1 cellular context compared by ENCODE assay signal in the genomic region with DNA sequence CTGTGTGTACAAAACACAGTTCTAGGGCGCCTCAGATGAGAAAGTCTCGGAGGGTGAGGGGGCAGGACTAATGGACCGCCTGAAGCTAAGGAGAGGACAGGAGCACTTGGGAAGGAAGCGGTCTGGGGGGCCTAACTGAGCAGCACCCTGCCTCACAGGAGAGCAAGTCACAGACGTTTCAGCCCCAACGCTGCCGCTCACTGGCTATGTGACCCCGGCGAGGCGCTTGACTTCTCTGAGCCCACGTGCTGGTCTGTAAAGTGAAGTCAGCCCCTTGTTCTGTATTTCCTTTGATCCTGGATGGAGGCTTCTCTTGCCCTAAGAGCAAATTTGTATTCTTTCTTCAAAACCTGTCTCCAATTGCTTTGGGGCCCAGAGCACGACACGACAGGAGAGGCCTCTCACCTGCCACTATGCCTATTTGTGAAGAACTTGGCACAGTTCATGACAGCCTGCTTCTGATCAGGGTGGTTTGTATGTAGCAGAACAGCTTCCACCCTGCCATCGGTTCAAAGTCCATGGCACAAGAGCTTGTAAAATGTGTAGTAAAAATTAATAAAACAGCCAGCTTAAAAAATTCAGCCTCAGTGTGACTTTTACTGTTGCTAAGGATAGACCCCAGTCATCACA.
TF ChIP-seq lines count a peak whose summit lies in the region.

No MANE protein-coding gene starts in this region.

TF ChIP-seq in H1, 55 proteins besides CTCF, POLR2A, EP300 and RAD21:
- no peak for TF ChIP-seq TAF7 (optimal IDR thresholded peaks at IDR 0.05; ENCODE audit: borderline replicate concordance, low read depth, low read length)
- no peak for TF ChIP-seq TCF12 (IDR thresholded peaks at IDR 0.05; ENCODE audit: low read depth, low read length)
- TF ChIP-seq, protein P1, sequence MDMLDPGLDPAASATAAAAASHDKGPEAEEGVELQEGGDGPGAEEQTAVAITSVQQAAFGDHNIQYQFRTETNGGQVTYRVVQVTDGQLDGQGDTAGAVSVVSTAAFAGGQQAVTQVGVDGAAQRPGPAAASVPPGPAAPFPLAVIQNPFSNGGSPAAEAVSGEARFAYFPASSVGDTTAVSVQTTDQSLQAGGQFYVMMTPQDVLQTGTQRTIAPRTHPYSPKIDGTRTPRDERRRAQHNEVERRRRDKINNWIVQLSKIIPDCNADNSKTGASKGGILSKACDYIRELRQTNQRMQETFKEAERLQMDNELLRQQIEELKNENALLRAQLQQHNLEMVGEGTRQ (IDR thresholded peaks at IDR 0.05; ENCODE audit: low read length), result no peak
- TF ChIP-seq CHD1 (IDR thresholded peaks at IDR 0.05; ENCODE audit: low read depth, low read length), result no peak
- TF ChIP-seq CTBP2 (IDR thresholded peaks at IDR 0.05; ENCODE audit: borderline replicate concordance, insufficient read depth, insufficient read length, low read length), result no peak
- no peak for TF ChIP-seq NRF1 (IDR thresholded peaks at IDR 0.05; ENCODE audit: low read depth, low read length)
- no peak for TF ChIP-seq SIX5 (IDR thresholded peaks at IDR 0.05; ENCODE audit: low read depth, low read length)
- no peak for TF ChIP-seq JUND (IDR thresholded peaks at IDR 0.05; ENCODE audit: low read length)
- TF ChIP-seq POU5F1 (IDR thresholded peaks at IDR 0.05; ENCODE audit: low read depth, low read length), result no peak
- no peak for TF ChIP-seq TBP (IDR thresholded peaks at IDR 0.05; ENCODE audit: low read depth, low read length)
- no peak for TF ChIP-seq TEAD4 (IDR thresholded peaks at IDR 0.05; ENCODE audit: low read depth, low read length)
- no peak for TF ChIP-seq CEBPB (IDR thresholded peaks at IDR 0.05; ENCODE audit: low read depth, low read length)
- no peak for TF ChIP-seq CBX8 (IDR thresholded peaks at IDR 0.05; ENCODE audit: borderline replicate concordance, low read depth, low read length)
- TF ChIP-seq, protein P2, sequence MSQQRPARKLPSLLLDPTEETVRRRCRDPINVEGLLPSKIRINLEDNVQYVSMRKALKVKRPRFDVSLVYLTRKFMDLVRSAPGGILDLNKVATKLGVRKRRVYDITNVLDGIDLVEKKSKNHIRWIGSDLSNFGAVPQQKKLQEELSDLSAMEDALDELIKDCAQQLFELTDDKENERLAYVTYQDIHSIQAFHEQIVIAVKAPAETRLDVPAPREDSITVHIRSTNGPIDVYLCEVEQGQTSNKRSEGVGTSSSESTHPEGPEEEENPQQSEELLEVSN (IDR thresholded peaks at IDR 0.05), result no peak
